ENCODE assay signal across 9 cellular contexts in the genomic region with DNA sequence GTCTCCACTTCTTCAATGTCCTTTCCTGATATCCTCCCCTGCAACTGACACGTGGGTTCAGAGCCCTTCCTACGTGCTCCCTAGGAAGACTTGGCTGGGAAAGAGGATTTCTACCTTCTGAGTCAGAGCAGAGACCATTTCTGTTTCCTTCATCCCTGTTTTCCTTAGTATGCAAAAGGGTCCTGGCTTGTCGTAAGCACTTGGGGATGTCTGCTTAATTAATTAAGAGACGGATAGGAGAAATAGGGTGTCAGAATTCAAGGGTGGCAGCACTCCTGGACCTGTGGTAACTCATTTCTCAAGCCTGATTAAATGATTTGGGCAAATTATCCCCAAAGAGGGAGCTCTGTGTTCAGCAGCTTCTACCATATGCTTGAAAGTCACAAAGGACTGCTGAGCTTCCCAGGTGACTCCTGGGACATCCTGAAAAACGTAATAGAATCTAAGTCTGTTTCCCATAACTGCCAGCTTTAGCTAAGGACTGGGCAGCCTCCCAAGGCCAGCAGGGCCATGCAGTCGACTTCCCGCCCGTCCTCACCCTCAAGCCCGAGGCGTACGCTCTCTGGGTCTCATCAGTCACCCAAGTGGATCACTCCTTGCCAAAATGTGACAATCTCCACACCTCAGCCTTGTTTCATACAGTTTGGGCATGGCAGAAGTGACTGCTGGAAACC. TPM values are rescaled to one million over a fixed set of nuclear protein-coding genes. Genes with fewer than 3 reads are reported as not detected.
A peak's percentile ranks its signal among the peaks of the same experiment; 100 is the strongest.
DNase-seq lines count a peak whose midpoint lies in the region; ATAC-seq and TF ChIP-seq lines count a peak whose summit lies in the region.
"Had no signal": no experiment of that assay in that cellular context is flagged by ENCODE, and none has a peak within 500 bp of the region (broad histone marks: within the 10 kb centered on the region; RNA-seq: fewer than 3 reads in every experiment).

No MANE protein-coding gene starts in this region.

- TF ChIP-seq CTCF in DOHH2 (IDR thresholded peaks at IDR 0.05; ENCODE audit: low read depth, low read length, poor library complexity, severe bottlenecking) = no peak
- TF ChIP-seq CTCF in foreskin fibroblast (IDR thresholded peaks at IDR 0.05; ENCODE audit: low read depth, low read length) = no peak
- no peak for TF ChIP-seq CTCF in retinal pigment epithelial cell (conservative IDR thresholded peaks at IDR 0.05; ENCODE audit: low read depth, low read length)

- H3K27ac ChIP-seq in DOHH2 (ENCODE audit: low read depth, low read length) = no peak overlapping the region

- POLR2A ChIA-PET in activated CD8-positive, alpha-beta T cell treated with anti-CD3 and anti-CD28 coated beads, Interleukin-2, amount 10 ng/mL, durations not matched to agents 7 days and 5 days (lab: Charles Lee) = interaction anchor here (0.6 kb wide), 1 partner anchor 19 kb away, joined by 3 read pairs; no protein-coding TSS in a partner anchor

- no peaks in the 10 kb centered on the region for H3K27me3 ChIP-seq in DOHH2 (ENCODE audit: control insufficient read depth, low read length)

- no peaks in the 10 kb centered on the region for H3K9me2 ChIP-seq in DOHH2 (replicated peaks; ENCODE audit: control insufficient read depth, low read length)

- H3K79me2 ChIP-seq in DOHH2 (ENCODE audit: control insufficient read depth, low read length) = peaks cover 95% of the 10 kb centered on the region

- no peaks in the 10 kb centered on the region; the same call in 1 of the 2 replicates for H3F3A ChIP-seq in DOHH2 (ENCODE audit: control insufficient read depth, insufficient read depth)

- H3K4me1 ChIP-seq in DOHH2 (ENCODE audit: control insufficient read depth, low read length) = peaks cover 75% of the 10 kb centered on the region

- no peak overlapping the region for H3K27ac Mint-ChIP-seq in activated CD8-positive, alpha-beta T cell treated with anti-CD3 and anti-CD28 coated beads, Interleukin-2, amount 10 ng/mL, durations not matched to agents 7 days and 5 days
- H3K27ac Mint-ChIP-seq: CD8-positive, alpha-beta memory T cell had no signal

- no peaks in the 10 kb centered on the region for H3K36me3 Mint-ChIP-seq in activated CD8-positive, alpha-beta T cell treated with anti-CD3 and anti-CD28 coated beads, Interleukin-2, amount 10 ng/mL, durations not matched to agents 7 days and 5 days (ENCODE audit: low read depth)
- H3K36me3 Mint-ChIP-seq: CD8-positive, alpha-beta memory T cell had no signal

- ATAC-seq in GM18868 (IDR thresholded peaks at IDR 0.05; ENCODE audit: unreplicated experiment) (no peak), GM21786 (IDR thresholded peaks at IDR 0.05; ENCODE audit: unreplicated experiment) (no peak)
- ATAC-seq in activated CD8-positive, alpha-beta T cell treated with anti-CD3 and anti-CD28 coated beads, Interleukin-2, amount 10 ng/mL, durations not matched to agents 7 days and 5 days = no peak

- no peaks in the 10 kb centered on the region for H3K9me3 Mint-ChIP-seq in activated CD8-positive, alpha-beta T cell treated with anti-CD3 and anti-CD28 coated beads, Interleukin-2, amount 10 ng/mL, durations not matched to agents 7 days and 5 days (ENCODE audit: insufficient read depth)
- H3K9me3 Mint-ChIP-seq: CD8-positive, alpha-beta memory T cell had no signal

- peak overlapping the region; percentile 61 for H3K4me2 ChIP-seq in DOHH2 (ENCODE audit: low read length)

- H3K4me3 ChIP-seq in DOHH2 (ENCODE audit: low read length) (peak overlapping the region; percentile 30; the same call in 1 of the 2 replicates), foreskin fibroblast (ENCODE audit: low read depth in 1 of 2, low read length in 2 of 2) (no peak overlapping the region), retinal pigment epithelial cell (ENCODE audit: low read length) (no peak overlapping the region)

- no peaks in the 10 kb centered on the region for H3K9me3 ChIP-seq in DOHH2 (ENCODE audit: control insufficient read depth, insufficient read depth, low read length)

- peak; percentile 92 for DNase-seq in amniotic epithelial cell (ENCODE audit: low read depth)
- peak; percentile 78 to 82 for DNase-seq in foreskin fibroblast
- DNase-seq in retinal pigment epithelial cell (ENCODE audit: low read depth) = peak; percentile 72
- DNase-seq in NOMO-1 treated with DMSO at 0.1 percent for 48 hours (lab: John Stamatoyannopoulos, UW; ENCODE audit: unreplicated experiment) = no peak
- DNase-seq in activated CD8-positive, alpha-beta T cell treated with anti-CD3 and anti-CD28 coated beads, Interleukin-2, amount 10 ng/mL, durations not matched to agents 7 days and 5 days = no peak
- DNase-seq: CD8-positive, alpha-beta memory T cell had no signal

- H3K27me3 Mint-ChIP-seq in activated CD8-positive, alpha-beta T cell treated with anti-CD3 and anti-CD28 coated beads, Interleukin-2, amount 10 ng/mL, durations not matched to agents 7 days and 5 days (ENCODE audit: low read depth) = peaks cover 3% of the 10 kb centered on the region

- no peaks in the 10 kb centered on the region for H4K20me1 ChIP-seq in DOHH2 (ENCODE audit: control insufficient read depth, insufficient read depth, low read depth, low read length)

- H3K36me3 ChIP-seq in DOHH2 (ENCODE audit: control insufficient read depth, low read length) = peaks cover 16% of the 10 kb centered on the region

- CTCF ChIA-PET in activated CD8-positive, alpha-beta T cell treated with anti-CD3 and anti-CD28 coated beads, Interleukin-2, amount 10 ng/mL, durations not matched to agents 7 days and 5 days (lab: Charles Lee) = no interaction called here

- H3K4me1 Mint-ChIP-seq in activated CD8-positive, alpha-beta T cell treated with anti-CD3 and anti-CD28 coated beads, Interleukin-2, amount 10 ng/mL, durations not matched to agents 7 days and 5 days (ENCODE audit: low read depth) = no peaks in the 10 kb centered on the region

- H3K4me3 Mint-ChIP-seq in activated CD8-positive, alpha-beta T cell treated with anti-CD3 and anti-CD28 coated beads, Interleukin-2, amount 10 ng/mL, durations not matched to agents 7 days and 5 days = no peak overlapping the region
- H3K4me3 Mint-ChIP-seq: CD8-positive, alpha-beta memory T cell had no signal

RNA-seq across cellular contexts. Expression of a gene that starts 20.5 kb away (rescaled TPM):
- under 1 TPM in 1 of 2 experiments, not detected in 1; 0.03 TPM for total RNA-seq in activated CD8-positive, alpha-beta T cell treated with anti-CD3 and anti-CD28 coated beads, Interleukin-2, amount 10 ng/mL, durations not matched to agents 7 days and 5 days

Comparison
In these comparisons a context has a peak if more than half of its experiments do, and no peak if none do; other contexts are left out.
1. DNase-seq: peak in amniotic epithelial cell (single experiment), foreskin fibroblast (2 of 2) and retinal pigment epithelial cell (single experiment); none in NOMO-1 treated with DMSO at 0.1 percent for 48 hours (single experiment) and activated CD8-positive, alpha-beta T cell treated with anti-CD3 and anti-CD28 coated beads, Interleukin-2, amount 10 ng/mL, durations not matched to agents 7 days and 5 days (single experiment).